ENCODE assay signal across 14 cellular contexts in genomic region chr5:77390795-77391194, GRCh38.
DNase-seq lines count a peak whose midpoint lies in the region; ATAC-seq and TF ChIP-seq lines count a peak whose summit lies in the region.
"Had no signal": no experiment of that assay in that cellular context is flagged by ENCODE, and none has a peak within 500 bp of the region (broad histone marks: within the 10 kb centered on the region; RNA-seq: fewer than 3 reads in every experiment).

No MANE protein-coding gene starts in this region.

- no peaks in the 10 kb centered on the region for H3K27me3 ChIP-seq in lung (ENCODE audit: control insufficient read depth, insufficient read depth)
- H3K27me3 ChIP-seq: cardiac muscle cell, SJSA1 had no signal

- no peak overlapping the region for H3K4me3 ChIP-seq in lung
- H3K4me3 ChIP-seq: A549, cardiac muscle cell, SJSA1, smooth muscle cell had no signal

- no peak overlapping the region for H3K27ac ChIP-seq in lung (ENCODE audit: low read depth in 1 of 2, low read length in 1 of 2)
- H3K27ac ChIP-seq: A549, cardiac muscle cell, SJSA1 had no signal

- H3K36me3 ChIP-seq in lung (ENCODE audit: control insufficient read depth in 2 of 2, insufficient read depth in 2 of 2, low read length in 2 of 2) = no peaks in the 10 kb centered on the region
- H3K36me3 ChIP-seq: cardiac muscle cell, SJSA1 had no signal

- WGBS in lung, 2 donors = 90 to 91% methylated on average over 2 of the region's 2 CpGs

- no peaks in the 10 kb centered on the region for H3K4me1 ChIP-seq in lung (ENCODE audit: control insufficient read depth in 2 of 2, insufficient read depth in 2 of 2, low read length in 2 of 2)
- H3K4me1 ChIP-seq: A549, SJSA1 had no signal

- TF ChIP-seq CTCF in lung (IDR thresholded peaks at IDR 0.05; ENCODE audit: control extremely low read depth, extremely low read depth) = no peak

- peak; percentile 78 for DNase-seq in AG08395 (ENCODE audit: low spot score)
- peak; percentile 12 for DNase-seq in HuH-7 (ENCODE audit: low spot score)
- DNase-seq in cerebellar cortex (ENCODE audit: low spot score) = peak; percentile 17
- no peak for DNase-seq in lung (ENCODE audit: low spot score)
- DNase-seq in NCI-H1417 treated with DMSO at 0.1 percent for 48 hours (lab: John Stamatoyannopoulos, UW) = no peak
- DNase-seq: activated effector memory CD4-positive, alpha-beta T cell treated with anti-CD3 and anti-CD28 coated beads, Interleukin-2, amount 50 U/mL, for 16 hours; DMS 273 treated with DMSO at 0.1 percent for 48 hours had no signal

- ATAC-seq in lung (ENCODE audit: insufficient read depth, low FRiP score) = peak; percentile 27
- ATAC-seq in GM18502 (IDR thresholded peaks at IDR 0.05; ENCODE audit: poor library complexity, unreplicated experiment) = no peak
- no peak for ATAC-seq in HG02571 (IDR thresholded peaks at IDR 0.05; ENCODE audit: unreplicated experiment)
- no peak for ATAC-seq in GM21360 (IDR thresholded peaks at IDR 0.05; ENCODE audit: unreplicated experiment)
- ATAC-seq: A549 had no signal

- no peaks in the 10 kb centered on the region for H3K9me3 ChIP-seq in lung (ENCODE audit: control insufficient read depth in 2 of 2, insufficient read depth in 1 of 2, low read length in 1 of 2)
- H3K9me3 ChIP-seq: A549, SJSA1 had no signal

Comparison
In these comparisons a context has a peak if more than half of its experiments do, and no peak if none do; other contexts are left out.
1. DNase-seq: peak in AG08395 (single experiment), HuH-7 (single experiment) and cerebellar cortex (single experiment); none in lung (single experiment) and NCI-H1417 treated with DMSO at 0.1 percent for 48 hours (single experiment).